Comparison of ENCODE assay signal across 15 cellular contexts in genomic region chr4:48432017-48432416, GRCh38. TPM values are rescaled to one million over a fixed set of nuclear protein-coding genes. Genes with fewer than 3 reads are reported as not detected.
A peak's percentile ranks its signal among the peaks of the same experiment; 100 is the strongest.
DNase-seq lines count a peak whose midpoint lies in the region; ATAC-seq and TF ChIP-seq lines count a peak whose summit lies in the region.
"Had no signal": no experiment of that assay in that cellular context is flagged by ENCODE, and none has a peak within 500 bp of the region (broad histone marks: within the 10 kb centered on the region; RNA-seq: fewer than 3 reads in every experiment).

No MANE protein-coding gene starts in this region.

- peaks cover 0 to 3% (median 0%) of the 10 kb centered on the region in 7 donors for H3K9me3 Mint-ChIP-seq in CD4-positive, CD25-positive, alpha-beta regulatory T cell
- no peaks in the 10 kb centered on the region for H3K9me3 Mint-ChIP-seq in GM23338
- no peaks in the 10 kb centered on the region for H3K9me3 Mint-ChIP-seq in effector memory CD8-positive, alpha-beta T cell
- H3K9me3 Mint-ChIP-seq in naive thymus-derived CD8-positive, alpha-beta T cell = no peaks in the 10 kb centered on the region
- H3K9me3 Mint-ChIP-seq: H9 had no signal

- no peaks in the 10 kb centered on the region for H3K9me3 ChIP-seq in CD4-positive, CD25-positive, alpha-beta regulatory T cell (ENCODE audit: control insufficient read depth in 2 of 2, low read length in 2 of 2)
- no peaks in the 10 kb centered on the region for H3K9me3 ChIP-seq in Peyer's patch
- H3K9me3 ChIP-seq: BLaER1 had no signal

- TF ChIP-seq POLR2A in Peyer's patch (IDR thresholded peaks at IDR 0.05) = no peak

- peaks cover 6% of the 10 kb centered on the region for H3K36me3 ChIP-seq in CD4-positive, CD25-positive, alpha-beta regulatory T cell (ENCODE audit: control insufficient read depth, insufficient read depth, low read length)
- H3K36me3 ChIP-seq in GM23338 (ENCODE audit: insufficient read depth) (no peaks in the 10 kb centered on the region), Peyer's patch (peaks cover 0 to 6% (median 0%) of the 10 kb centered on the region in 3 donors)

- H3K79me2 ChIP-seq in GM23338 (replicated peaks; ENCODE audit: insufficient read depth) = no peaks in the 10 kb centered on the region

- no peak overlapping the region for H3K4me3 Mint-ChIP-seq in CD4-positive, CD25-positive, alpha-beta regulatory T cell
- no peak overlapping the region for H3K4me3 Mint-ChIP-seq in GM23338
- H3K4me3 Mint-ChIP-seq in effector memory CD8-positive, alpha-beta T cell = no peak overlapping the region
- H3K4me3 Mint-ChIP-seq in naive thymus-derived CD8-positive, alpha-beta T cell = peak overlapping the region in 6 of 10 donors; percentile 4 to 64 (median 35)
- H3K4me3 Mint-ChIP-seq: H9 had no signal

- H3K4me1 Mint-ChIP-seq in CD4-positive, CD25-positive, alpha-beta regulatory T cell = peaks cover 11 to 37% (median 29%) of the 10 kb centered on the region in 4 donors
- peaks cover 18% of the 10 kb centered on the region for H3K4me1 Mint-ChIP-seq in GM23338
- peaks cover 12 to 17% of the 10 kb centered on the region in 2 donors for H3K4me1 Mint-ChIP-seq in effector memory CD8-positive, alpha-beta T cell (ENCODE audit: low read depth in 2 of 2)
- H3K4me1 Mint-ChIP-seq in naive thymus-derived CD8-positive, alpha-beta T cell = peaks cover 20 to 33% (median 27%) of the 10 kb centered on the region in 4 donors

- H3K36me3 Mint-ChIP-seq in CD4-positive, CD25-positive, alpha-beta regulatory T cell = peaks cover 11% of the 10 kb centered on the region
- H3K36me3 Mint-ChIP-seq in GM23338 (ENCODE audit: low read depth) = no peaks in the 10 kb centered on the region
- H3K36me3 Mint-ChIP-seq in effector memory CD8-positive, alpha-beta T cell (ENCODE audit: insufficient read depth) = no peaks in the 10 kb centered on the region
- peaks cover 0 to 12% (median 11%) of the 10 kb centered on the region in 3 donors for H3K36me3 Mint-ChIP-seq in naive thymus-derived CD8-positive, alpha-beta T cell

- H4K20me1 ChIP-seq in GM23338 (replicated peaks; ENCODE audit: insufficient read depth) = no peaks in the 10 kb centered on the region
- H4K20me1 ChIP-seq: BLaER1 had no signal

- no peak overlapping the region for H3K4me2 ChIP-seq in GM23338

- TF ChIP-seq CTCF in GM23338 (conservative IDR thresholded peaks at IDR 0.05; ENCODE audit: low read depth in 2 of 2) = no peak
- no peak for TF ChIP-seq CTCF in Peyer's patch (IDR thresholded peaks at IDR 0.05)

- no peaks in the 10 kb centered on the region for H3F3A ChIP-seq in GM23338 (replicated peaks; ENCODE audit: low read depth)

- H3K4me3 ChIP-seq in CD4-positive, CD25-positive, alpha-beta regulatory T cell (ENCODE audit: low read depth, low read length) = no peak overlapping the region
- H3K4me3 ChIP-seq in GM23338 (no peak overlapping the region), Peyer's patch (no peak overlapping the region)
- H3K4me3 ChIP-seq: BLaER1 had no signal

- ATAC-seq in CD4-positive, CD25-positive, alpha-beta regulatory T cell (ENCODE audit: low read depth in 2 of 2) = no peak
- ATAC-seq in GM23338 (no peak), HG03139 (IDR thresholded peaks at IDR 0.05; ENCODE audit: unreplicated experiment) (no peak)
- ATAC-seq in effector memory CD8-positive, alpha-beta T cell (replicated peaks) = no peak
- peak in 1 of 2 donors; percentile 49 for ATAC-seq in naive thymus-derived CD8-positive, alpha-beta T cell

- no peak overlapping the region for H3K27ac ChIP-seq in CD4-positive, CD25-positive, alpha-beta regulatory T cell (ENCODE audit: insufficient read depth, low read length, poor library complexity, severe bottlenecking)
- H3K27ac ChIP-seq in GM23338 (ENCODE audit: low read depth) = peak overlapping the region; percentile 15; the same call in 1 of the 2 replicates
- no peak overlapping the region for H3K27ac ChIP-seq in Peyer's patch
- H3K27ac ChIP-seq: BLaER1 had no signal

- DNase-seq in CD4-positive, CD25-positive, alpha-beta regulatory T cell = no peak
- DNase-seq in GM23338 (ENCODE audit: low spot score) (no peak), NCI-H1105 (lab: John Stamatoyannopoulos, UW) (no peak), Peyer's patch (no peak)
- DNase-seq in effector memory CD8-positive, alpha-beta T cell = no peak
- DNase-seq in naive thymus-derived CD8-positive, alpha-beta T cell = no peak
- DNase-seq: H9, IMR-90, NCI-H2171, NCI-H524, RPMI8226 had no signal

- peaks cover 4% of the 10 kb centered on the region for H3K4me1 ChIP-seq in CD4-positive, CD25-positive, alpha-beta regulatory T cell (ENCODE audit: control insufficient read depth, insufficient read depth, low read length, poor library complexity, severe bottlenecking)
- H3K4me1 ChIP-seq in GM23338 (ENCODE audit: insufficient read depth) = peaks cover 10% of the 10 kb centered on the region
- no peaks in the 10 kb centered on the region for H3K4me1 ChIP-seq in Peyer's patch

- H3K27me3 Mint-ChIP-seq in CD4-positive, CD25-positive, alpha-beta regulatory T cell = no peaks in the 10 kb centered on the region
- H3K27me3 Mint-ChIP-seq in GM23338 (ENCODE audit: insufficient read depth, low read depth, poor library complexity) = no peaks in the 10 kb centered on the region
- no peaks in the 10 kb centered on the region for H3K27me3 Mint-ChIP-seq in effector memory CD8-positive, alpha-beta T cell
- no peaks in the 10 kb centered on the region for H3K27me3 Mint-ChIP-seq in naive thymus-derived CD8-positive, alpha-beta T cell

- no peaks in the 10 kb centered on the region for H3K27me3 ChIP-seq in CD4-positive, CD25-positive, alpha-beta regulatory T cell (ENCODE audit: control insufficient read depth, insufficient read depth, low read length)
- H3K27me3 ChIP-seq in GM23338 (ENCODE audit: insufficient read depth) (no peaks in the 10 kb centered on the region), Peyer's patch (no peaks in the 10 kb centered on the region)
- H3K27me3 ChIP-seq: BLaER1 had no signal

- H3K9me2 ChIP-seq in GM23338 (ENCODE audit: insufficient read depth) = no peaks in the 10 kb centered on the region

- no peak overlapping the region for H2AFZ ChIP-seq in GM23338

- POLR2A ChIA-PET in naive thymus-derived CD8-positive, alpha-beta T cell (lab: Charles Lee) = no interaction called here

- H3K27ac Mint-ChIP-seq in CD4-positive, CD25-positive, alpha-beta regulatory T cell = peak overlapping the region in 2 of 3 donors; percentile 8 to 11
- H3K27ac Mint-ChIP-seq in GM23338 = no peak overlapping the region
- H3K27ac Mint-ChIP-seq in effector memory CD8-positive, alpha-beta T cell = peak overlapping the region; percentile 11 to 59
- H3K27ac Mint-ChIP-seq in naive thymus-derived CD8-positive, alpha-beta T cell = peak overlapping the region in 6 of 10 donors; percentile 4 to 52 (median 17)

TF ChIP-seq in GM23338, 12 proteins besides CTCF, POLR2A, EP300 and RAD21 (continues in another document):
- TF ChIP-seq NANOG (IDR thresholded peaks at IDR 0.05; ENCODE audit: borderline replicate concordance) (no peak), JUNB (IDR thresholded peaks at IDR 0.05; ENCODE audit: unreplicated experiment) (no peak)

RNA-seq across cellular contexts. Expression of gene SLC10A4, which starts 51.1 kb away (rescaled TPM):
- total RNA-seq in CD4-positive, CD25-positive, alpha-beta regulatory T cell = not detected
- polyA plus RNA-seq in CD4-positive, CD25-positive, alpha-beta regulatory T cell = not detected
- total RNA-seq in GM23338 (2014; rRNA removed; shearing (Covaris generic)) = 2.3 and 4.3 TPM in 2 replicates
- 2.1 and 2.3 TPM in 2 replicates for polyA plus RNA-seq in GM23338 (2016; fragmentation: Nextera tagmentation; extraction: Ambion mirVana)
- not detected for total RNA-seq in naive thymus-derived CD8-positive, alpha-beta T cell
- polyA plus RNA-seq in naive thymus-derived CD8-positive, alpha-beta T cell = not detected
- total RNA-seq in Peyer's patch = not detected
- total RNA-seq: IMR-90, OCI-LY7 had no signal
- polyA plus RNA-seq: AG04450, IMR-90 had no signal

RNA-seq across cellular contexts. Expression of gene ZAR1, which starts 58.0 kb away (rescaled TPM):
- total RNA-seq in CD4-positive, CD25-positive, alpha-beta regulatory T cell = not detected
- polyA plus RNA-seq in CD4-positive, CD25-positive, alpha-beta regulatory T cell = not detected
- 0.78 and 1.6 TPM in 2 replicates for total RNA-seq in GM23338 (2014; rRNA removed; shearing (Covaris generic))
- polyA plus RNA-seq in GM23338 (2016; fragmentation: Nextera tagmentation; extraction: Ambion mirVana) = 0.14 and 0.27 TPM in 2 replicates
- total RNA-seq in naive thymus-derived CD8-positive, alpha-beta T cell = not detected
- not detected for polyA plus RNA-seq in naive thymus-derived CD8-positive, alpha-beta T cell
- total RNA-seq in Peyer's patch = not detected
- total RNA-seq: IMR-90, OCI-LY7 had no signal
- polyA plus RNA-seq: AG04450, IMR-90 had no signal

Comparison
In these comparisons a context has a peak if more than half of its experiments do, and no peak if none do; other contexts are left out.
1. H3K4me3 Mint-ChIP-seq: peak in naive thymus-derived CD8-positive, alpha-beta T cell (6 of 10); none in CD4-positive, CD25-positive, alpha-beta regulatory T cell (0 of 4), GM23338 (single experiment) and effector memory CD8-positive, alpha-beta T cell (0 of 2).